1 cellular context compared by ENCODE assay signal in the genomic region with DNA sequence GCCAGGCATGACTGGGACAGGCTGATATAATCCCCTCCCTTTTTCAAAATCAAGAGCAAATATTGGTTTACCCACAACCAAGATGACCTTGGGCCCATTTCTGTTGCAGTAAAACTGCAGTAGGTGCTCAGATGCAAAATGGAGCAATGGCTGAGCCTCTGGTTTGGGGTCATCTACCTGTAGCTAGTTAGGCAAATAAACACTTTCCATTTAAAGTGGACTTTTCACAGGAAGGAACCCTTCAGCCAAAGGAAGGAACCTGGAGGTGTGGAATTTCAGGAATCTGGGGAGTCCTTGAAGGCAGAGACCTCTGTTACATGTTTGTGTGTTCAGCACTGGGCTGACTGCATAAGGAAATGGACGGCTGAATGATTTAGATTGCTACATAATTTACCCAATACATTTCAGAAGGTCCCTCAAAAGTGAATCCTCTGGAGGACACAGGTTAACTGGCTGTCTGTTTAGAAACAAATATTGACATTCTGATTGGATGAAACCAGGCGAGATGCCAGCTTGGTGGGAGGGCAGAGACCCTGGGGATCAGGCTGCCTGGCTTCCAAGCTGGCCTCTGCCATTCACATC.
TF ChIP-seq lines count a peak whose summit lies in the region.

No MANE protein-coding gene starts in this region.

TF ChIP-seq in IMR-90, 13 proteins besides CTCF, POLR2A, EP300 and RAD21 (continued from another document):
- TF ChIP-seq, protein P1, sequence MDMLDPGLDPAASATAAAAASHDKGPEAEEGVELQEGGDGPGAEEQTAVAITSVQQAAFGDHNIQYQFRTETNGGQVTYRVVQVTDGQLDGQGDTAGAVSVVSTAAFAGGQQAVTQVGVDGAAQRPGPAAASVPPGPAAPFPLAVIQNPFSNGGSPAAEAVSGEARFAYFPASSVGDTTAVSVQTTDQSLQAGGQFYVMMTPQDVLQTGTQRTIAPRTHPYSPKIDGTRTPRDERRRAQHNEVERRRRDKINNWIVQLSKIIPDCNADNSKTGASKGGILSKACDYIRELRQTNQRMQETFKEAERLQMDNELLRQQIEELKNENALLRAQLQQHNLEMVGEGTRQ (IDR thresholded peaks at IDR 0.05; ENCODE audit: low read depth, low read length), result no peak
- no peak for TF ChIP-seq MXI1 (IDR thresholded peaks at IDR 0.05; ENCODE audit: borderline replicate concordance, low read depth, low read length)
- TF ChIP-seq MAFK (IDR thresholded peaks at IDR 0.05; ENCODE audit: low read depth, low read length), result no peak
- TF ChIP-seq FOS (IDR thresholded peaks at IDR 0.05; ENCODE audit: low read depth, low read length), result no peak
- no peak for TF ChIP-seq MAZ (IDR thresholded peaks at IDR 0.05; ENCODE audit: borderline replicate concordance, low read depth, low read length)
- TF ChIP-seq CHD1 (IDR thresholded peaks at IDR 0.05; ENCODE audit: low read depth, low read length), result no peak
- TF ChIP-seq NFE2L2 (IDR thresholded peaks at IDR 0.05; ENCODE audit: low read depth, low read length), result no peak
- TF ChIP-seq SMC3 (IDR thresholded peaks at IDR 0.05; ENCODE audit: low read depth, low read length), result no peak
- TF ChIP-seq CEBPB (IDR thresholded peaks at IDR 0.05; ENCODE audit: low read depth, low read length), result no peak
- no peak for TF ChIP-seq BHLHE40 (IDR thresholded peaks at IDR 0.05; ENCODE audit: low read depth, low read length)
